Comparison of ENCODE assay signal across 1 cellular context in the genomic region with DNA sequence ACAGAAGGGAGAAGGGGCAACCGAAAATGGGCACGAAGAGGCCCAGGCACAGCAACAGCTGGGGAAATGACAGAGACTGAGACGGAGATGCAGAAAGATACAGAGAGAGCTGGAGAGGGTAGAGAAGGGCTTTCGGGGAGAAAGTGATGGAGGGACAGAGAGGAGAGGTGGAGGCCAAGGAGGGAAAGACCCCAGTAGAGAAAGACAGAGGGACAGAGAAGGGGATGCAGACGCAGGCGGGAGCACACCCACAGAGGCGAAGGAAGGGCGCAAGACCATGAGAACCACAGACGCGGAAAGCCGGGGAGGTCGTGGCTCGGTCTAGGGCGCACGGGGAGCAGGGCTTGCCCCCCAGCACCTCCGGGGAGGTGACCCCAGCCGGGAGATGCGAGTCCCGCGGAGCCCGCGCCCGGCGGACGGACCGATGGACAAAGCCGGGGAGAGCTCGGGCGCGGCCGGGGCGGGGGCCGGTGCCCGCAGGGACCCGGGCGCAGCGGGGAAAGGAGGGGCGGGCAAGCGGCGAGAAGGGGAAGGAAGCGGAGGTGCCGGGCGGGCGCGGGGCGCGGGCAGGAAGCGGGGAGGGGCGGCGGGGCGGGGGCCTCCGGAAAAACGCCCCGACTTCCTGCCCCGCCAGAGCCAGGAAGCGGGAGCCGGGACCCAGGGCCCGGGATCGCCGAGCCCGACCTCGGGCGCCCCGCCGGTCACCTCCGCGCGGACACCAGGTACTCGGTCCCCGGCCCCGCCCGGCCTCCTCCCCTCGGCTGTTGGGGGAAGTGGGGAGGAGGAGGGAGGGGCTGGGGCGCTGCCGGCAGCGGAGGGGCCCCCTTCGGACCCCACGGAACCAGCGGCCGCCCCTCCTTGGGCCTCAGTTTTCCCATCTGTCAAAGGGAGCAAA.
TF ChIP-seq lines count a peak whose summit lies in the region.

A gene with protein sequence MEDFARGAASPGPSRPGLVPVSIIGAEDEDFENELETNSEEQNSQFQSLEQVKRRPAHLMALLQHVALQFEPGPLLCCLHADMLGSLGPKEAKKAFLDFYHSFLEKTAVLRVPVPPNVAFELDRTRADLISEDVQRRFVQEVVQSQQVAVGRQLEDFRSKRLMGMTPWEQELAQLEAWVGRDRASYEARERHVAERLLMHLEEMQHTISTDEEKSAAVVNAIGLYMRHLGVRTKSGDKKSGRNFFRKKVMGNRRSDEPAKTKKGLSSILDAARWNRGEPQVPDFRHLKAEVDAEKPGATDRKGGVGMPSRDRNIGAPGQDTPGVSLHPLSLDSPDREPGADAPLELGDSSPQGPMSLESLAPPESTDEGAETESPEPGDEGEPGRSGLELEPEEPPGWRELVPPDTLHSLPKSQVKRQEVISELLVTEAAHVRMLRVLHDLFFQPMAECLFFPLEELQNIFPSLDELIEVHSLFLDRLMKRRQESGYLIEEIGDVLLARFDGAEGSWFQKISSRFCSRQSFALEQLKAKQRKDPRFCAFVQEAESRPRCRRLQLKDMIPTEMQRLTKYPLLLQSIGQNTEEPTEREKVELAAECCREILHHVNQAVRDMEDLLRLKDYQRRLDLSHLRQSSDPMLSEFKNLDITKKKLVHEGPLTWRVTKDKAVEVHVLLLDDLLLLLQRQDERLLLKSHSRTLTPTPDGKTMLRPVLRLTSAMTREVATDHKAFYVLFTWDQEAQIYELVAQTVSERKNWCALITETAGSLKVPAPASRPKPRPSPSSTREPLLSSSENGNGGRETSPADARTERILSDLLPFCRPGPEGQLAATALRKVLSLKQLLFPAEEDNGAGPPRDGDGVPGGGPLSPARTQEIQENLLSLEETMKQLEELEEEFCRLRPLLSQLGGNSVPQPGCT (plus strand): TSS at position 617 of the 895 bp plus-strand sequence. CDS start 4,899 bp downstream, outside the sequence.

TF ChIP-seq in HepG2, 621 proteins besides CTCF, POLR2A, EP300 and RAD21 (continued from another document):
- TF ChIP-seq, protein P1, sequence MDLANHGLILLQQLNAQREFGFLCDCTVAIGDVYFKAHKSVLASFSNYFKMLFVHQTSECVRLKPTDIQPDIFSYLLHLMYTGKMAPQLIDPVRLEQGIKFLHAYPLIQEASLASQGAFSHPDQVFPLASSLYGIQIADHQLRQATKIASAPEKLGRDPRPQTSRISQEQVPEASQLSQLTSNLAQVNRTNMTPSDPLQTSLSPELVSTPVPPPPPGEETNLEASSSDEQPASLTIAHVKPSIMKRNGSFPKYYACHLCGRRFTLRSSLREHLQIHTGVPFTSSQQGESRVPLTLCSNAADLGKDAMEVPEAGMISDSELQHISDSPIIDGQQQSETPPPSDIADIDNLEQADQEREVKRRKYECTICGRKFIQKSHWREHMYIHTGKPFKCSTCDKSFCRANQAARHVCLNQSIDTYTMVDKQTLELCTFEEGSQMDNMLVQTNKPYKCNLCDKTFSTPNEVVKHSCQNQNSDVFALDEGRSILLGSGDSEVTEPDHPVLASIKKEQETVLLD (CRISPR knock-in tag; IDR thresholded peaks at IDR 0.05; ENCODE audit: low read depth) = peak; percentile 36
- TF ChIP-seq ZFY (CRISPR knock-in tag; IDR thresholded peaks at IDR 0.05) (peak; percentile 53; the same call in 1 of the 2 replicates), POLR2G (IDR thresholded peaks at IDR 0.05; ENCODE audit: low read depth, low read length) (0 out of 2 replicates have a peak, but pooled peaks have one; percentile 47)
TF ChIP-seq in HepG2: peak in this region for 44.
